Comparison of ENCODE assay signal across 8 cellular contexts in genomic region chr5:179623906-179624741, GRCh38. TPM values are rescaled to one million over a fixed set of nuclear protein-coding genes. Genes with fewer than 3 reads are reported as not detected.
DNase-seq lines count a peak whose midpoint lies in the region; ATAC-seq, FAIRE-seq and TF ChIP-seq lines count a peak whose summit lies in the region.

No MANE protein-coding gene starts in this region.

- H3K27ac ChIP-seq in 22Rv1 (peak overlapping the region; percentile 97), layer of hippocampus (ENCODE audit: low read depth, low read length) (peak overlapping the region; percentile 99)

- H3K36me3 ChIP-seq in bronchial epithelial cell (ENCODE audit: control insufficient read depth, insufficient read depth, low read length), result peaks cover 15% of the 10 kb centered on the region

- TF ChIP-seq CTCF in 22Rv1 (IDR thresholded peaks at IDR 0.05), result no peak
- TF ChIP-seq CTCF in bronchial epithelial cell (IDR thresholded peaks at IDR 0.05; ENCODE audit: insufficient read depth, low read length, severe bottlenecking), result no peak

- ATAC-seq in GM18909 (IDR thresholded peaks at IDR 0.05; ENCODE audit: poor library complexity, unreplicated experiment) (peak; percentile 3), HG03469 (IDR thresholded peaks at IDR 0.05; ENCODE audit: unreplicated experiment) (peak; percentile 6)

- no peaks in the 10 kb centered on the region for H3K27me3 ChIP-seq in bronchial epithelial cell (ENCODE audit: control insufficient read depth, insufficient read depth, low read length)
- H3K27me3 ChIP-seq in layer of hippocampus (ENCODE audit: control insufficient read depth, insufficient read depth, low read length), result no peaks in the 10 kb centered on the region

- peak overlapping the region; percentile 64 for H3K4me3 ChIP-seq in bronchial epithelial cell (ENCODE audit: low read depth, low read length)

- no peak for FAIRE-seq in bronchial epithelial cell (lab: Jason Lieb, UNC)

- DNase-seq in T1000 (lab: John Stamatoyannopoulos, UW) (peak; percentile 34), bronchial epithelial cell (ENCODE audit: low read depth) (peak; percentile 68), NCI-H2107 treated with DMSO at 0.1 percent for 48 hours (lab: John Stamatoyannopoulos, UW; ENCODE audit: unreplicated experiment) (no peak)
- peak; percentile 47 for DNase-seq in stimulated activated CD4-positive, alpha-beta T cell treated with anti-CD3 and anti-CD28 coated beads, Interleukin-4, amount 100 ng/mL, for 1 hour

RNA-seq across cellular contexts. Expression of gene HNRNPH1, which starts 0.7 kb away (rescaled TPM):
- 657 and 766 TPM in 2 replicates for total RNA-seq in bronchial epithelial cell

RNA-seq across cellular contexts. Expression of gene CBY3, which starts 56.7 kb away (rescaled TPM):
- not detected in 2 replicates for total RNA-seq in bronchial epithelial cell
